ENCODE assay signal across 2 cellular contexts in the genomic region with DNA sequence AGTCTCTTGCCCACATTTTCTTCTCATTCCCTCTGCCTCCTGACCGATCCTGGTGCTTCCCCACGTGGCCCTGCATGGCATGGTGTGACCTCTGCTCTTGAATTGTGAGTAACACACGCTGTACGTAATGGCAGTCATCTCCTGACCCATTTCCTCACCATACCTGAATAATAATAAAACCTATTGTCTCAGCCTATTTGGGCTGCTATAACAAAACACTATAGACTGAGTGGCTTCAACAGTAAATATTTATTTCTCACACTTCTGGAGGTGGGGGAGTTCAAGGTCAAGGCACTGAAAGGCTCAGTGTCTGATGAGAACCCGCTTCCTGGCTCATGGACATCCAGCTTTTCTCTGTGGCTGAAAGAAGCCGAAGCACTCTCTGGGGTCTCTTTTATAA.
TF ChIP-seq lines count a peak whose summit lies in the region.

No MANE protein-coding gene starts in this region.

TF ChIP-seq in HepG2, 621 proteins besides CTCF, POLR2A, EP300 and RAD21:
- 0 out of 2 replicates have a peak, but pooled peaks have one; percentile 41 for TF ChIP-seq SOX5 (CRISPR knock-in tag; IDR thresholded peaks at IDR 0.05; ENCODE audit: borderline replicate concordance)
- peak; percentile 39; the same call in 1 of the 2 replicates for TF ChIP-seq RARA (CRISPR knock-in tag; IDR thresholded peaks at IDR 0.05)
- TF ChIP-seq SOX13 (IDR thresholded peaks at IDR 0.05), result no peak
- TF ChIP-seq SOX13 (CRISPR knock-in tag; conservative IDR thresholded peaks at IDR 0.05 in 1 of 2, IDR thresholded peaks at IDR 0.05 in 1 of 2), result peak in 1 of 2 experiments; percentile 59; a peak in 2 of 4 replicates
- TF ChIP-seq ZNF12 (CRISPR knock-in tag; IDR thresholded peaks at IDR 0.05), result peak; percentile 89
- no peak for TF ChIP-seq ZSCAN22 (CRISPR knock-in tag; IDR thresholded peaks at IDR 0.05)
- TF ChIP-seq, protein P1, sequence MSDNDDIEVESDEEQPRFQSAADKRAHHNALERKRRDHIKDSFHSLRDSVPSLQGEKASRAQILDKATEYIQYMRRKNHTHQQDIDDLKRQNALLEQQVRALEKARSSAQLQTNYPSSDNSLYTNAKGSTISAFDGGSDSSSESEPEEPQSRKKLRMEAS (IDR thresholded peaks at IDR 0.05), result peak; percentile 69; the same call in 1 of the 2 replicates
- 0 out of 2 replicates have a peak, but pooled peaks have one; percentile 18 for TF ChIP-seq FOSL2 (CRISPR knock-in tag; IDR thresholded peaks at IDR 0.05)
- no peak for TF ChIP-seq THYN1 (CRISPR knock-in tag; IDR thresholded peaks at IDR 0.05; ENCODE audit: borderline replicate concordance, low read depth)
TF ChIP-seq in HepG2: peak in this region for 6.

TF ChIP-seq in GM12878, 131 proteins besides CTCF, POLR2A, EP300 and RAD21:
- TF ChIP-seq MTA3 (IDR thresholded peaks at IDR 0.05; ENCODE audit: borderline replicate concordance, low read length), result 0 out of 2 replicates have a peak, but pooled peaks have one; percentile 38
- no peak for TF ChIP-seq HDAC6 (IDR thresholded peaks at IDR 0.05; ENCODE audit: unreplicated experiment)
TF ChIP-seq in GM12878: peak in this region for 1.
